In genomic region chr13:92590503-92590908, GRCh38 we compare ENCODE assay signal across 20 cellular contexts.
DNase-seq lines count a peak whose midpoint lies in the region; ATAC-seq and TF ChIP-seq lines count a peak whose summit lies in the region.
"Had no signal": no experiment of that assay in that cellular context is flagged by ENCODE, and none has a peak within 500 bp of the region (broad histone marks: within the 10 kb centered on the region; RNA-seq: fewer than 3 reads in every experiment).

No MANE protein-coding gene starts in this region.

- ATAC-seq in GM18868 (IDR thresholded peaks at IDR 0.05; ENCODE audit: unreplicated experiment) (no peak), GM21528 (IDR thresholded peaks at IDR 0.05; ENCODE audit: low FRiP score, unreplicated experiment) (no peak)
- ATAC-seq: stimulated activated effector memory CD8-positive, alpha-beta T cell treated with anti-CD3 and anti-CD28 coated beads, Interleukin-12 subunit alpha, Interleukin-12 subunit beta, amount 100 ng/mL, for 72 hours had no signal

- peak overlapping the region; percentile 21 for H3K4me3 ChIP-seq in fibroblast of pulmonary artery (replicated peaks; ENCODE audit: low read depth, low read length)
- no peak overlapping the region for H3K4me3 ChIP-seq in retinal pigment epithelial cell (ENCODE audit: low read length)
- H3K4me3 ChIP-seq: BLaER1 treated with 17β-estradiol and CSF1 and Interleukin-3, amounts not matched to agents 10 nM and 100 nM; neural progenitor cell; Peyer's patch had no signal

- TF ChIP-seq CTCF in fibroblast of pulmonary artery (IDR thresholded peaks at IDR 0.05; ENCODE audit: low read length, missing control alignments): no peak
- TF ChIP-seq CTCF in retinal pigment epithelial cell (conservative IDR thresholded peaks at IDR 0.05; ENCODE audit: low read depth, low read length): no peak

- DNase-seq in DMS79 (lab: John Stamatoyannopoulos, UW) (peak; percentile 12), DMS79 treated with DMSO at 0.1 percent for 48 hours (lab: John Stamatoyannopoulos, UW) (no peak), OCI-M1 (lab: John Stamatoyannopoulos, UW) (peak; percentile 36), fibroblast of pulmonary artery (ENCODE audit: low read depth) (peak; percentile 55), retinal pigment epithelial cell (ENCODE audit: low read depth) (peak; percentile 11), H4 (ENCODE audit: low spot score) (no peak)
- DNase-seq: activated T-cell treated with anti-CD3 and anti-CD28 coated beads for 4 hours, amygdala, DMS 273 treated with DMSO at 0.1 percent for 48 hours, GOT3, hippocampal formation, NCI-H1694, NCI-H774, Peyer's patch, retina had no signal

Comparison
In these comparisons a context has a peak if more than half of its experiments do, and no peak if none do; other contexts are left out.
1. DNase-seq: peak in DMS79 (single experiment), OCI-M1 (single experiment), fibroblast of pulmonary artery (single experiment) and retinal pigment epithelial cell (single experiment); none in DMS79 treated with DMSO at 0.1 percent for 48 hours (single experiment) and H4 (single experiment).